Comparison of ENCODE assay signal across 8 cellular contexts in the genomic region with DNA sequence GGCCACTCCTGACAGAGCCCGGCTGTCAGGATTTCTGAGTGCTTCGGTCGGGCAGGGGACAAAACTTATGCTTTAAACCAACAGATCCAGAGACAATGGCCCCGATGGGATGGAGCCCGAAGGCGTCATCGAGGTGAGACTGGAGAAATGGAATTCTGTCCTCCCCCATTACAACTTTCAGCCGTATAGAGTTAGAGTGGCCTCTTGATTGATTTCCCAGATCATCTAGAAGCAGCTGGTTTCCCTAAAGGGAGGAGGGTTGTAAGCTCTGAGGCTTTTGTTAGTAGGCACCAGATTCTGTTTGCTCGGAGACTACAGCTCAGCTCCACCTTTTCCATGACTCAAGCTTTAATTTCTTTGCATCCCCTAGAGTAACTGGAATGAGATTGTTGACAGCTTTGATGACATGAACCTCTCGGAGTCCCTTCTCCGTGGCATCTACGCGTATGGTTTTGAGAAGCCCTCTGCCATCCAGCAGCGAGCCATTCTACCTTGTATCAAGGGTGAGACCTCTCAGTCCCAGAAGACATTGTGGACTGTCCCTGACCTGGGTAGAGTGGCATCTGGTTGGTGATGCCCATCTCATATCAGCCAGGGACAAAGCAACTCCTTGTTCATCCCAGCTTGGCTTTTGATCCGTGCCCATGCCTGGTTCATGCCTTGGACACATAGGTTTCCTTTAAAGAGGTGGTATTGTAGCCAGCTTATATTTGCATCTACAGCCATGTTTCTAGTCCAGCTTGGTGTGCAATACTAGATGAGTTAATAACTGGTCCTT. TPM values are rescaled to one million over a fixed set of nuclear protein-coding genes. Genes with fewer than 3 reads are reported as not detected.
DNase-seq lines count a peak whose midpoint lies in the region; ATAC-seq and TF ChIP-seq lines count a peak whose summit lies in the region.

No MANE protein-coding gene starts in this region.

- POLR2A ChIA-PET in activated CD8-positive, alpha-beta T cell treated with anti-CD3 and anti-CD28 coated beads for 36 hours (lab: Charles Lee): interaction anchor here (0.8 to 12.0 kb wide), 21 partner anchors 9 to 355 kb away, joined by 3 to 195 read pairs (median 4); partner anchors contain the start of genes ACAP1, ATP1B2, CD68 and DLG4

- no peak for ATAC-seq in activated CD8-positive, alpha-beta T cell treated with anti-CD3 and anti-CD28 coated beads for 36 hours
- no peak for ATAC-seq in stimulated activated memory B cell treated with anti-CD40 and anti-IgM and Interleukin-4, amounts not matched to agents 10 μg/mL and 1 μg/mL and 100 μg/mL, for 72 hours
- no peak for ATAC-seq in HG02970 (IDR thresholded peaks at IDR 0.05; ENCODE audit: low FRiP score, unreplicated experiment)

- intact Hi-C loops in activated CD8-positive, alpha-beta T cell treated with anti-CD3 and anti-CD28 coated beads for 36 hours (cut with micrococcal nuclease): loop anchor here (10.0 kb wide), 1 partner anchor 280 kb away; the partner anchor contains the start of genes CYB5D1, NAA38 and TMEM88

- peak; percentile 10 for DNase-seq in NCI-H146 (lab: John Stamatoyannopoulos, UW)
- no peak for DNase-seq in NCI-H146 treated with DMSO at 0.1 percent for 48 hours (lab: John Stamatoyannopoulos, UW; ENCODE audit: unreplicated experiment)
- DNase-seq in activated CD8-positive, alpha-beta T cell treated with anti-CD3 and anti-CD28 coated beads for 36 hours: no peak
- no peak for DNase-seq in iPS DF 6.9 (ENCODE audit: low read depth, low spot score)
- no peak for DNase-seq in GM13977 (ENCODE audit: low spot score)
- no peak for DNase-seq in D341Med (ENCODE audit: low spot score)

- H3K27me3 Mint-ChIP-seq in activated CD8-positive, alpha-beta T cell treated with anti-CD3 and anti-CD28 coated beads for 36 hours: peaks cover 1% of the 10 kb centered on the region
- H3K27me3 Mint-ChIP-seq in stimulated activated memory B cell treated with anti-CD40 and anti-IgM and Interleukin-4, amounts not matched to agents 10 μg/mL and 1 μg/mL and 100 μg/mL, for 72 hours: no peaks in the 10 kb centered on the region

- no peak overlapping the region for H3K27ac ChIP-seq in iPS DF 6.9 (ENCODE audit: low read length)

- no peaks in the 10 kb centered on the region; the same call in 1 of the 2 replicates for H3K4me1 ChIP-seq in iPS DF 6.9 (ENCODE audit: control insufficient read depth, insufficient read depth, low read length)

- no peaks in the 10 kb centered on the region for H3K9me3 ChIP-seq in iPS DF 6.9 (ENCODE audit: control insufficient read depth, insufficient read depth, low read length)

- no peaks in the 10 kb centered on the region for H3K27me3 ChIP-seq in iPS DF 6.9 (ENCODE audit: control insufficient read depth, insufficient read depth, low read length)

- peaks cover 59% of the 10 kb centered on the region for H3K4me1 Mint-ChIP-seq in activated CD8-positive, alpha-beta T cell treated with anti-CD3 and anti-CD28 coated beads for 36 hours (ENCODE audit: low read depth)
- H3K4me1 Mint-ChIP-seq in stimulated activated memory B cell treated with anti-CD40 and anti-IgM and Interleukin-4, amounts not matched to agents 10 μg/mL and 1 μg/mL and 100 μg/mL, for 72 hours: peaks cover 70% of the 10 kb centered on the region

- no peaks in the 10 kb centered on the region for H3K9me3 Mint-ChIP-seq in activated CD8-positive, alpha-beta T cell treated with anti-CD3 and anti-CD28 coated beads for 36 hours
- H3K9me3 Mint-ChIP-seq in stimulated activated memory B cell treated with anti-CD40 and anti-IgM and Interleukin-4, amounts not matched to agents 10 μg/mL and 1 μg/mL and 100 μg/mL, for 72 hours: no peaks in the 10 kb centered on the region

- peak overlapping the region; percentile 100 for H3K27ac Mint-ChIP-seq in activated CD8-positive, alpha-beta T cell treated with anti-CD3 and anti-CD28 coated beads for 36 hours
- peak overlapping the region; percentile 99 for H3K27ac Mint-ChIP-seq in stimulated activated memory B cell treated with anti-CD40 and anti-IgM and Interleukin-4, amounts not matched to agents 10 μg/mL and 1 μg/mL and 100 μg/mL, for 72 hours

- CTCF ChIA-PET in activated CD8-positive, alpha-beta T cell treated with anti-CD3 and anti-CD28 coated beads for 36 hours (lab: Charles Lee): interaction anchor here (1.0 to 2.9 kb wide), 2 partner anchors 14 to 15 kb away, joined by 3 to 11 read pairs; partner anchors contain the start of gene SENP3

- H3K36me3 ChIP-seq in iPS DF 6.9 (ENCODE audit: control insufficient read depth, insufficient read depth, low read length): peaks cover 51% of the 10 kb centered on the region

- TF ChIP-seq CTCF in activated CD8-positive, alpha-beta T cell treated with anti-CD3 and anti-CD28 coated beads for 36 hours (IDR thresholded peaks at IDR 0.05): no peak
- no peak for TF ChIP-seq CTCF in GM13977 (IDR thresholded peaks at IDR 0.05; ENCODE audit: extremely low read depth, insufficient read depth, missing control alignments)

- peak overlapping the region; percentile 94; the same call in 1 of the 2 replicates for H3K4me3 ChIP-seq in iPS DF 6.9 (ENCODE audit: low read length)

- peak overlapping the region; percentile 98 for H3K4me3 Mint-ChIP-seq in activated CD8-positive, alpha-beta T cell treated with anti-CD3 and anti-CD28 coated beads for 36 hours
- H3K4me3 Mint-ChIP-seq in stimulated activated memory B cell treated with anti-CD40 and anti-IgM and Interleukin-4, amounts not matched to agents 10 μg/mL and 1 μg/mL and 100 μg/mL, for 72 hours: peak overlapping the region; percentile 93

- H3K36me3 Mint-ChIP-seq in activated CD8-positive, alpha-beta T cell treated with anti-CD3 and anti-CD28 coated beads for 36 hours (ENCODE audit: low read depth): peaks cover 88% of the 10 kb centered on the region
- H3K36me3 Mint-ChIP-seq in stimulated activated memory B cell treated with anti-CD40 and anti-IgM and Interleukin-4, amounts not matched to agents 10 μg/mL and 1 μg/mL and 100 μg/mL, for 72 hours: peaks cover 81% of the 10 kb centered on the region

- in situ Hi-C loops in GM13977 (cut with MboI; ENCODE audit: low pct_unique_long_range_greater_than_20kb, low sequenced_read_pairs, unreplicated experiment): loop anchor here (25.0 kb wide), 1 partner anchor 212 kb away; the partner anchor contains the start of genes KCTD11 and TMEM95

- no CpG with 5 or more reads among the region's 15 CpGs for WGBS in iPS DF 6.9 (ENCODE audit: insufficient coverage, insufficient read length)

RNA-seq across cellular contexts. Expression of gene CD68, which starts 5.1 kb away (rescaled TPM):
- 10 to 100 TPM; 11.4 to 12.9 TPM for total RNA-seq in activated CD8-positive, alpha-beta T cell treated with anti-CD3 and anti-CD28 coated beads for 36 hours

RNA-seq across cellular contexts. Expression of gene MPDU1, which starts 9.3 kb away (rescaled TPM):
- total RNA-seq in activated CD8-positive, alpha-beta T cell treated with anti-CD3 and anti-CD28 coated beads for 36 hours: 10 to 100 TPM; 50.9 to 51.4 TPM

RNA-seq across cellular contexts. Expression of gene SENP3, which starts 12.6 kb away (rescaled TPM):
- 10 to 100 TPM; 60.2 to 63.2 TPM for total RNA-seq in activated CD8-positive, alpha-beta T cell treated with anti-CD3 and anti-CD28 coated beads for 36 hours

RNA-seq across cellular contexts. Expression of gene SOX15, which starts 15.5 kb away (rescaled TPM):
- under 1 TPM in 1 of 2 experiments, not detected in 1; 0.25 TPM for total RNA-seq in activated CD8-positive, alpha-beta T cell treated with anti-CD3 and anti-CD28 coated beads for 36 hours

RNA-seq across cellular contexts. Expression of gene TNFSF13, which starts 15.8 kb away (rescaled TPM):
- 1 to 10 TPM; 4.0 to 6.9 TPM for total RNA-seq in activated CD8-positive, alpha-beta T cell treated with anti-CD3 and anti-CD28 coated beads for 36 hours
